13 cellular contexts compared by ENCODE assay signal in the genomic region with DNA sequence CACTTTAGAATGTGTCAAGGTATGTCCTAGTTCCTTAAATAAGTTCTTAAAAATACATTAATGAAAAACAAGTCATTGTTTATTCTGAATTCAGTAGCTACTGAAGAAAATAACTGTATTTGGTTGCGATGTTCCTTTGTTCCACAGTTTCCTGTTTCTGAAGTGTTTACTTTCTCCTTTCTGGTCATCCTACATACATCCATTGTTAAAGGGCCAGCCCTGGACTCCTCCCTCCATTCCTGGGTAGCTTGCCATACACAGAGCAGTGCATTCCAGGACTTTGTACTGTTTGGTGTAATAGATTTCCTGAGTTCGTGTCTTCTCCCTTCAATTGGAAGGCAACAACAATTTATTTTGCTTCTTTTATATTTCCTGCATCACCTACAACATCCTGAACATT.
A peak's percentile ranks its signal among the peaks of the same experiment; 100 is the strongest.
DNase-seq lines count a peak whose midpoint lies in the region; ATAC-seq lines count a peak whose summit lies in the region.
"Had no signal": no experiment of that assay in that cellular context is flagged by ENCODE, and none has a peak within 500 bp of the region (broad histone marks: within the 10 kb centered on the region; RNA-seq: fewer than 3 reads in every experiment).

No MANE protein-coding gene starts in this region.

- ATAC-seq in GM18502 (IDR thresholded peaks at IDR 0.05; ENCODE audit: poor library complexity, unreplicated experiment) = no peak
- no peak for ATAC-seq in GM18520 (IDR thresholded peaks at IDR 0.05; ENCODE audit: unreplicated experiment)
- ATAC-seq: CD8-positive, alpha-beta T cell had no signal

- DNase-seq in NCI-H2029 (lab: John Stamatoyannopoulos, UW) (peak; percentile 37), dermis blood vessel endothelial cell (peak; percentile 3), lung microvascular endothelial cell (ENCODE audit: low read depth in 2 of 2) (peak; percentile 23 to 28), NCI-H128 (lab: John Stamatoyannopoulos, UW; ENCODE audit: unreplicated experiment) (no peak), NCI-H1694 (lab: John Stamatoyannopoulos, UW) (no peak)
- DNase-seq: CD8-positive, alpha-beta T cell; COR-L47; DMS153; GF-D8; GM23248; H7 had no signal

Comparison
In these comparisons a context has a peak if more than half of its experiments do, and no peak if none do; other contexts are left out.
1. DNase-seq: peak in NCI-H2029 (single experiment), dermis blood vessel endothelial cell (single experiment) and lung microvascular endothelial cell (2 of 2); none in NCI-H128 (single experiment) and NCI-H1694 (single experiment).